ENCODE assay signal across 19 cellular contexts in genomic region chr3:73783811-73784210, GRCh38.
DNase-seq lines count a peak whose midpoint lies in the region.
"Had no signal": no experiment of that assay in that cellular context is flagged by ENCODE, and none has a peak within 500 bp of the region (broad histone marks: within the 10 kb centered on the region; RNA-seq: fewer than 3 reads in every experiment).

No MANE protein-coding gene starts in this region.

- no peaks in the 10 kb centered on the region for H3K27me3 ChIP-seq in effector memory CD4-positive, alpha-beta T cell (replicated peaks; ENCODE audit: control insufficient read depth, insufficient read depth, low read length, poor library complexity, severe bottlenecking)
- H3K27me3 ChIP-seq: BE2C, Peyer's patch, SJSA1 had no signal

- in situ Hi-C loops in SK-MEL-5 (cut with HindIII; ENCODE audit: low pct_unique_long_range_greater_than_20kb, low sequenced_read_pairs): no loop called here

- no peak overlapping the region for H3K4me3 ChIP-seq in effector memory CD4-positive, alpha-beta T cell (ENCODE audit: insufficient read depth, low read depth, low read length, poor library complexity, severe bottlenecking)
- H3K4me3 ChIP-seq: GM23338, Peyer's patch, SJSA1 had no signal

- H3K9me3 ChIP-seq in effector memory CD4-positive, alpha-beta T cell (ENCODE audit: control insufficient read depth, low read length): no peaks in the 10 kb centered on the region
- H3K9me3 ChIP-seq: BE2C, Peyer's patch, SJSA1 had no signal

- no peaks in the 10 kb centered on the region for H3K36me3 ChIP-seq in effector memory CD4-positive, alpha-beta T cell (ENCODE audit: control insufficient read depth, insufficient read depth, low read length)
- H3K36me3 ChIP-seq: BE2C, Peyer's patch, SJSA1 had no signal

- peak; percentile 76 for DNase-seq in SK-MEL-5 (ENCODE audit: low read depth, low spot score)
- peak; percentile 50 for DNase-seq in epidermal melanocyte (ENCODE audit: insufficient read length, low spot score)
- DNase-seq in medulla oblongata (ENCODE audit: extremely low spot score): peak; percentile 71
- no peak for DNase-seq in NK-92 (lab: John Stamatoyannopoulos, UW; ENCODE audit: unreplicated experiment)
- DNase-seq in effector memory CD4-positive, alpha-beta T cell: no peak
- DNase-seq in iPS-NIHi7 (ENCODE audit: extremely low spot score): no peak
- DNase-seq: BE2C, HCEC 1CT, KG1, NCI-H1092 treated with DMSO at 0.1 percent for 48 hours, NCI-H1436 treated with DMSO at 0.1 percent for 48 hours, NCI-H1930, NCI-H2227 treated with DMSO at 0.1 percent for 48 hours, NCI-H510A, NCI-H82, Peyer's patch had no signal

- no peaks in the 10 kb centered on the region for H3K4me1 ChIP-seq in effector memory CD4-positive, alpha-beta T cell (ENCODE audit: control insufficient read depth, insufficient read depth, low read length, poor library complexity, severe bottlenecking)
- H3K4me1 ChIP-seq: BE2C, Peyer's patch had no signal

- peak overlapping the region; percentile 67 for H3K27ac ChIP-seq in temporal lobe (ENCODE audit: low read depth, low read length)
- H3K27ac ChIP-seq in effector memory CD4-positive, alpha-beta T cell (ENCODE audit: insufficient read depth, low read length, poor library complexity, severe bottlenecking): no peak overlapping the region
- H3K27ac ChIP-seq: Peyer's patch had no signal

Comparison
In these comparisons a context has a peak if more than half of its experiments do, and no peak if none do; other contexts are left out.
1. DNase-seq: peak in SK-MEL-5 (single experiment), epidermal melanocyte (single experiment) and medulla oblongata (single experiment); none in NK-92 (single experiment), effector memory CD4-positive, alpha-beta T cell (0 of 3) and iPS-NIHi7 (single experiment).